In the genomic region with DNA sequence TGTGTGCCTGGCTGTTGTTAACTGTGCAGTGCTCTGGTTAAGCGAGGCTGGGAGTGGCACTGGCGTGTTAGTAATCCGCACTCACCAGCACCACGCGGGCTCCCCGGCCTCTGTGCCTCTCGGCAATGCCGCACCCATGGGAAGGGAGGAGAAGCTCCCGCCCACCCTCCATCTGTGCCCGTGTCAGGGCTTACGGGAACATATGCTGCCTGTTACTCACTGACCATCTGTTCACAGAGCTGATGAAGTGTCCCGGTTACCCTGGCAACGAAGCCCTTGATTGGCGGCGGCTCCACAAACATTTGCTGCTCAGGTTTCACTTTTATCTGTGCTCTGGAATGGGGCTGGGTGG, we compare ENCODE assay signal across 8 cellular contexts.
DNase-seq lines count a peak whose midpoint lies in the region; ATAC-seq and TF ChIP-seq lines count a peak whose summit lies in the region.

No MANE protein-coding gene starts in this region.

- no peak for TF ChIP-seq CTCF in dorsolateral prefrontal cortex (IDR thresholded peaks at IDR 0.05 in 54 of 56, conservative IDR thresholded peaks at IDR 0.05 in 2 of 56; ENCODE audit: low read depth in 1 of 56, partially characterized antibody in 56 of 56)
- TF ChIP-seq CTCF in lower lobe of right lung (IDR thresholded peaks at IDR 0.05) = no peak

- peaks cover 7% of the 10 kb centered on the region for H3K4me1 ChIP-seq in lower lobe of right lung

- H3K27me3 ChIP-seq in dorsolateral prefrontal cortex (no peaks in the 10 kb centered on the region), lower lobe of right lung (ENCODE audit: low read depth) (no peaks in the 10 kb centered on the region)

- no peaks in the 10 kb centered on the region for H3K36me3 ChIP-seq in lower lobe of right lung

- no peaks in the 10 kb centered on the region for H3K9me3 ChIP-seq in lower lobe of right lung

- intact Hi-C loops in dorsolateral prefrontal cortex (cut with DNase I) = loop anchor here in 1 of 2 donors (1.0 kb wide), 1 partner anchor 34 kb away; no protein-coding TSS in a partner anchor
- intact Hi-C loops in lower lobe of right lung (cut with DNase I) = no loop called here

- no peak for DNase-seq in activated CD4-positive, CD25-positive, alpha-beta regulatory T cell treated with anti-CD3 and anti-CD28 coated beads, Interleukin-2, amount 50 U/mL, for 72 hours
- DNase-seq in NCI-H1092 treated with DMSO at 0.1 percent for 48 hours (lab: John Stamatoyannopoulos, UW) (peak; percentile 99), SW 1271 (lab: John Stamatoyannopoulos, UW) (peak; percentile 49 to 70), dorsolateral prefrontal cortex (peak; percentile 60 to 97 (median 90)), lower lobe of right lung (peak; percentile 79)
- peak; percentile 52 to 65 for DNase-seq in stimulated activated CD8-positive, alpha-beta memory T cell treated with anti-CD3 and anti-CD28 coated beads, Interleukin-15, amount 100 ng/mL, for 48 hours (ENCODE audit: low read depth in 2 of 2)

- H3K27ac ChIP-seq in dorsolateral prefrontal cortex (peak overlapping the region in 15 of 59 donors; percentile 6 to 87 (median 31)), lower lobe of right lung (no peak overlapping the region)

- H3K4me3 ChIP-seq in dorsolateral prefrontal cortex (peak overlapping the region in 58 of 59 donors; percentile 2 to 67 (median 43)), lower lobe of right lung (peak overlapping the region; percentile 33)

- peak; percentile 74 to 79 for ATAC-seq in activated CD4-positive, CD25-positive, alpha-beta regulatory T cell treated with anti-CD3 and anti-CD28 coated beads, Interleukin-2, amount 50 U/mL, for 24 hours
- peak; percentile 92 for ATAC-seq in HG02623 (IDR thresholded peaks at IDR 0.05; ENCODE audit: unreplicated experiment)
- ATAC-seq in lower lobe of right lung = peak; percentile 95 to 96
